Comparison of ENCODE assay signal across 35 cellular contexts in the genomic region with DNA sequence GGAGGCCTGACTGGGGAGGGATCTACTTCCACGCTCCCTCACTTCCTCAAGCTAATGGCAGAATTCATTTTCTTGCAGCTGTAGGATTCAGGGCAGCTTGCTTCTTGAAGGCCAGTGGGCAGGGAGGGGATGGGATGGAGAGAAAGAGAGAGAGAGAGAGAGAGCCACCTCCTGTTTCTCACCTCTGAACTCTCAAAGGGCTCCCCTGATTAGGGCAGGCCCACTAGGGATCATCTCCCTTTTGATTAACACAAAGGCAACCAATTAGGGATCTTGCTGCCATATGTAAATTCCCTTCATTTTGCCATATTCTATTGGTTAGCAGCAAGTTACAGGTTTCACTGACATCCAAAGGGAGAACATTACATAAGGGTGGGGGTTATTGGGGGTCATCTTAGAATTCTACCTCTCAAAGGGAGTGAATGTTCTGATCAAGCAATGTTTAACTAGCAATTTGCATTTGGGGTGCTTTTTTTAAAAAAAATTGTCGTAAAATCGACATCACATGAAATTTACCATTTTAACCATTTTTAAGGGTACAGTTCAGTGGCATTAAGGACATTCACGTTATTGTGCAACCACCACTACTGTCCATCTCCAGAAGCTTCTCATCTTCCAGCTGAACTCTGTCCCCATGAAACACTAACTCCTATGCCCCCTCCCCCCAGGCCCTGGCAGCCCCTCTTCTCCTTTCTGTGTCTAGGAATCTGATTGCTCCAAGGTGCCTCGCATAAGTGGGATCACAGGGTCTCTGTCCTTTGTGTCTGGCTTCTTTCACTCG.
"Had no signal": no experiment of that assay in that cellular context is flagged by ENCODE, and none has a peak within 500 bp of the region (broad histone marks: within the 10 kb centered on the region; RNA-seq: fewer than 3 reads in every experiment).

No MANE protein-coding gene starts in this region.

- H3K9me3 Mint-ChIP-seq: activated naive CD4-positive, alpha-beta T cell treated with anti-CD3 and anti-CD28 coated beads, Interleukin-2, amount 50 U/mL, for 24 hours; activated naive CD8-positive, alpha-beta T cell treated with anti-CD3 and anti-CD28 coated beads, Interleukin-2, amount 50 U/mL, for 24 hours; activated T-helper 1 cell treated with anti-CD3 and anti-CD28 coated beads, Interleukin-12 subunit alpha, Interleukin-12 subunit beta, Interleukin-2, Interleukin-4 antibody, amounts not matched to agents 30 ng/mL and 10 ng/mL and 1 ng/mL, durations not matched to agents 14 hours and 24 hours and 36 hours; activated T-helper 2 cell treated with anti-CD3 and anti-CD28 coated beads, Interferon-gamma antibody, Interleukin-2, Interleukin-4, amounts not matched to agents 10 μg/mL and 5 μg/mL and 100 μg/mL, durations not matched to agents 14 hours and 24 hours and 36 hours; effector memory CD8-positive, alpha-beta T cell; T-helper 2 cell treated with Interferon-gamma antibody and Interleukin-4, amounts not matched to agents 5 μg/mL and 100 μg/mL, for 36 hours had no signal

- H3K9me3 ChIP-seq: adrenal gland, body of pancreas had no signal

- ATAC-seq: activated CD8-positive, alpha-beta memory T cell treated with anti-CD3 and anti-CD28 coated beads, Interleukin-2, amount 10 ng/mL, durations not matched to agents 7 days and 5 days; activated CD8-positive, alpha-beta T cell treated with anti-CD3 and anti-CD28 coated beads, Interleukin-2, amount 10 ng/mL, durations not matched to agents 7 days and 5 days; activated naive CD8-positive, alpha-beta T cell treated with anti-CD3 and anti-CD28 coated beads, Interleukin-2, amount 50 U/mL, for 24 hours; body of pancreas; effector memory CD8-positive, alpha-beta T cell; heart left ventricle; T-helper 17 cell; WTC11 had no signal

- H3K4me3 Mint-ChIP-seq: activated CD4-positive, alpha-beta memory T cell treated with anti-CD3 and anti-CD28 coated beads for 36 hours; activated CD8-positive, alpha-beta memory T cell treated with anti-CD3 and anti-CD28 coated beads, Interleukin-2, amount 10 ng/mL, durations not matched to agents 7 days and 5 days; activated CD8-positive, alpha-beta T cell treated with anti-CD3 and anti-CD28 coated beads, Interleukin-2, amount 10 ng/mL, durations not matched to agents 7 days and 5 days; activated naive CD4-positive, alpha-beta T cell treated with anti-CD3 and anti-CD28 coated beads for 36 hours; activated naive CD4-positive, alpha-beta T cell treated with anti-CD3 and anti-CD28 coated beads, Interleukin-2, amount 50 U/mL, for 24 hours; activated naive CD8-positive, alpha-beta T cell treated with anti-CD3 and anti-CD28 coated beads for 36 hours; activated naive CD8-positive, alpha-beta T cell treated with anti-CD3 and anti-CD28 coated beads, Interleukin-2, amount 50 U/mL, for 24 hours; activated T-helper 1 cell treated with anti-CD3 and anti-CD28 coated beads, Interleukin-12 subunit alpha, Interleukin-12 subunit beta, Interleukin-2, Interleukin-4 antibody, amounts not matched to agents 30 ng/mL and 10 ng/mL and 1 ng/mL, durations not matched to agents 14 hours and 24 hours and 36 hours; effector memory CD8-positive, alpha-beta T cell; T-helper 17 cell; T-helper 2 cell treated with Interferon-gamma antibody and Interleukin-4, amounts not matched to agents 5 μg/mL and 100 μg/mL, for 36 hours; WTC11 had no signal

- H3K36me3 Mint-ChIP-seq: activated CD4-positive, alpha-beta memory T cell treated with anti-CD3 and anti-CD28 coated beads for 36 hours; activated CD8-positive, alpha-beta memory T cell treated with anti-CD3 and anti-CD28 coated beads, Interleukin-2, amount 10 ng/mL, durations not matched to agents 7 days and 5 days; activated naive CD4-positive, alpha-beta T cell treated with anti-CD3 and anti-CD28 coated beads, Interleukin-2, amount 50 U/mL, for 24 hours; activated naive CD8-positive, alpha-beta T cell treated with anti-CD3 and anti-CD28 coated beads for 36 hours had no signal

- DNase-seq: activated CD4-positive, alpha-beta memory T cell treated with anti-CD3 and anti-CD28 coated beads for 36 hours; activated CD4-positive, alpha-beta T cell treated with anti-CD3 and anti-CD28 coated beads for 1 hour; activated CD4-positive, alpha-beta T cell treated with anti-CD3 and anti-CD28 coated beads for 4 hours; activated CD4-positive, alpha-beta T cell treated with anti-CD3 and anti-CD28 coated beads, Interleukin-2, amount 50 U/mL, for 1 hour; activated CD8-positive, alpha-beta memory T cell treated with anti-CD3 and anti-CD28 coated beads, Interleukin-2, amount 10 ng/mL, durations not matched to agents 7 days and 5 days; activated CD8-positive, alpha-beta memory T cell treated with anti-CD3 and anti-CD28 coated beads, Interleukin-2, amount 50 U/mL, for 4 hours; activated CD8-positive, alpha-beta T cell treated with anti-CD3 and anti-CD28 coated beads, Interleukin-2, amount 10 ng/mL, durations not matched to agents 7 days and 5 days; activated effector memory CD4-positive, alpha-beta T cell treated with anti-CD3 and anti-CD28 coated beads, Interleukin-2, amount 50 U/mL, for 16 hours; activated naive CD4-positive, alpha-beta T cell treated with anti-CD3 and anti-CD28 coated beads for 36 hours; activated naive CD8-positive, alpha-beta T cell treated with anti-CD3 and anti-CD28 coated beads for 36 hours; activated naive CD8-positive, alpha-beta T cell treated with anti-CD3 and anti-CD28 coated beads, Interleukin-2, amount 50 U/mL, for 24 hours; activated T-cell treated with anti-CD3 and anti-CD28 coated beads, Interleukin-2, amount 50 U/mL, for 1 hour; activated T-cell treated with anti-CD3 and anti-CD28 coated beads, Interleukin-2, amount 50 U/mL, for 48 hours; adrenal gland; amygdala; aorta; body of pancreas; caudate nucleus; cortex of kidney; dermis blood vessel endothelial cell; effector CD4-positive, alpha-beta T cell; effector memory CD8-positive, alpha-beta T cell; esophagus squamous epithelium; foreskin fibroblast; glutamatergic neuron; heart left ventricle; T-helper 1 cell; T-helper 17 cell; T1000 had no signal

- H3K36me3 ChIP-seq: adrenal gland, esophagus squamous epithelium, heart left ventricle had no signal

- H3K27me3 Mint-ChIP-seq: activated CD4-positive, alpha-beta memory T cell treated with anti-CD3 and anti-CD28 coated beads for 36 hours; activated naive CD4-positive, alpha-beta T cell treated with anti-CD3 and anti-CD28 coated beads, Interleukin-2, amount 50 U/mL, for 24 hours; T-helper 17 cell had no signal

- H3K27ac Mint-ChIP-seq: activated CD8-positive, alpha-beta memory T cell treated with anti-CD3 and anti-CD28 coated beads, Interleukin-2, amount 10 ng/mL, durations not matched to agents 7 days and 5 days; activated CD8-positive, alpha-beta T cell treated with anti-CD3 and anti-CD28 coated beads, Interleukin-2, amount 10 ng/mL, durations not matched to agents 7 days and 5 days; activated naive CD4-positive, alpha-beta T cell treated with anti-CD3 and anti-CD28 coated beads for 36 hours; activated naive CD4-positive, alpha-beta T cell treated with anti-CD3 and anti-CD28 coated beads, Interleukin-2, amount 50 U/mL, for 24 hours; activated naive CD8-positive, alpha-beta T cell treated with anti-CD3 and anti-CD28 coated beads for 36 hours; activated naive CD8-positive, alpha-beta T cell treated with anti-CD3 and anti-CD28 coated beads, Interleukin-2, amount 50 U/mL, for 24 hours; activated T-helper 1 cell treated with anti-CD3 and anti-CD28 coated beads, Interleukin-12 subunit alpha, Interleukin-12 subunit beta, Interleukin-2, Interleukin-4 antibody, amounts not matched to agents 30 ng/mL and 10 ng/mL and 1 ng/mL, durations not matched to agents 14 hours and 24 hours and 36 hours; activated T-helper 2 cell treated with anti-CD3 and anti-CD28 coated beads, Interferon-gamma antibody, Interleukin-2, Interleukin-4, amounts not matched to agents 10 μg/mL and 5 μg/mL and 100 μg/mL, durations not matched to agents 14 hours and 24 hours and 36 hours; effector memory CD8-positive, alpha-beta T cell; T-helper 17 cell; T-helper 2 cell treated with Interferon-gamma antibody and Interleukin-4, amounts not matched to agents 5 μg/mL and 100 μg/mL, for 36 hours; WTC11 had no signal

- H3K4me3 ChIP-seq: adrenal gland, body of pancreas, esophagus squamous epithelium, heart left ventricle had no signal

- H3K27me3 ChIP-seq: adrenal gland, body of pancreas, heart left ventricle had no signal

- H3K27ac ChIP-seq: adrenal gland, body of pancreas, epithelial cell of prostate, esophagus squamous epithelium, heart left ventricle had no signal
